17 cellular contexts compared by ENCODE assay signal in the genomic region with DNA sequence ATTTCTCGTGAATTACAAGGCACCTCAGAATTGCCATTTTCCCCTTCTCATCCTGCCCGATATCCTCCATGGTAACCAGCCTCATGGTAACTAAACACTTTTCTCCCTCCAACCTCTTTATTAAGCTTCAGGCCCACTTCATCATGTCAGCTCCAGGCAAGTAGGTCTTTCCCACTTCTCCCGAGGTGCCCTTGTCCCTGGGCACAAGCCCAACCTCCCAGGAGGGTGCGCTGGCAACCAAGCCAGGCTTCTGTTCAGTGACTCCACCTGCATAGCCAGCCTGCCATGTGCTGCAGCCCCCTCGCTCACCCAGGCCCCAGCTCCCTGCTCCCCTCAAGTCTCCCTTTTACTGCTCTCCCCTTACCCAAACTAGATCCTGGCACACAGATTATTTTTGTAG. TPM values are rescaled to one million over a fixed set of nuclear protein-coding genes. Genes with fewer than 3 reads are reported as not detected.
"Had no signal": no experiment of that assay in that cellular context is flagged by ENCODE, and none has a peak within 500 bp of the region (broad histone marks: within the 10 kb centered on the region; RNA-seq: fewer than 3 reads in every experiment).

No MANE protein-coding gene starts in this region.

- ATAC-seq: activated CD8-positive, alpha-beta memory T cell treated with anti-CD3 and anti-CD28 coated beads, Interleukin-2, amount 10 ng/mL, durations not matched to agents 7 days and 5 days; activated T-cell treated with anti-CD3 and anti-CD28 coated beads, Interleukin-2, amount 50 U/mL, for 72 hours; gastrocnemius medialis; sciatic nerve; stimulated activated memory B cell treated with anti-CD40 and anti-IgM and Interleukin-4, amounts not matched to agents 10 μg/mL and 1 μg/mL and 100 μg/mL, for 72 hours had no signal

- H3K4me1 Mint-ChIP-seq: naive B cell; stimulated activated memory B cell treated with anti-CD40 and anti-IgM and Interleukin-4, amounts not matched to agents 10 μg/mL and 1 μg/mL and 100 μg/mL, for 72 hours had no signal

- H3K9me3 Mint-ChIP-seq: activated T-cell treated with anti-CD3 and anti-CD28 coated beads, Interleukin-2, amount 50 U/mL, for 72 hours; naive B cell; stimulated activated memory B cell treated with anti-CD40 and anti-IgM and Interleukin-4, amounts not matched to agents 10 μg/mL and 1 μg/mL and 100 μg/mL, for 72 hours had no signal

- H3K27ac Mint-ChIP-seq: activated CD8-positive, alpha-beta memory T cell treated with anti-CD3 and anti-CD28 coated beads, Interleukin-2, amount 10 ng/mL, durations not matched to agents 7 days and 5 days; activated T-cell treated with anti-CD3 and anti-CD28 coated beads, Interleukin-2, amount 50 U/mL, for 72 hours; naive B cell; progenitor cell of endocrine pancreas; stimulated activated memory B cell treated with anti-CD40 and anti-IgM and Interleukin-4, amounts not matched to agents 10 μg/mL and 1 μg/mL and 100 μg/mL, for 72 hours had no signal

- H3K4me3 Mint-ChIP-seq: activated CD8-positive, alpha-beta memory T cell treated with anti-CD3 and anti-CD28 coated beads, Interleukin-2, amount 10 ng/mL, durations not matched to agents 7 days and 5 days; activated T-cell treated with anti-CD3 and anti-CD28 coated beads, Interleukin-2, amount 50 U/mL, for 72 hours; naive B cell; stimulated activated memory B cell treated with anti-CD40 and anti-IgM and Interleukin-4, amounts not matched to agents 10 μg/mL and 1 μg/mL and 100 μg/mL, for 72 hours had no signal

- DNase-seq: activated CD4-positive, alpha-beta T cell treated with anti-CD3 and anti-CD28 coated beads for 1 hour; activated CD4-positive, alpha-beta T cell treated with anti-CD3 and anti-CD28 coated beads, Interleukin-2, amount 50 U/mL, for 48 hours; activated CD8-positive, alpha-beta memory T cell treated with anti-CD3 and anti-CD28 coated beads, Interleukin-2, amount 10 ng/mL, durations not matched to agents 7 days and 5 days; activated gamma-delta T cell treated with Interleukin-2 at 50 U/mL for 16 hours; activated T-cell treated with anti-CD3 and anti-CD28 coated beads, Interleukin-2, amount 50 U/mL, for 72 hours; colonic mucosa; effector CD4-positive, alpha-beta T cell; gastrocnemius medialis; kidney; lower lobe of right lung; naive B cell; spleen; stimulated activated CD4-positive, alpha-beta T cell treated with anti-CD3 and anti-CD28 coated beads, Interleukin-1b, Interleukin-23, amount 100 ng/mL, for 48 hours; tibial artery had no signal

- H3K36me3 Mint-ChIP-seq: activated CD8-positive, alpha-beta memory T cell treated with anti-CD3 and anti-CD28 coated beads, Interleukin-2, amount 10 ng/mL, durations not matched to agents 7 days and 5 days; naive B cell; stimulated activated memory B cell treated with anti-CD40 and anti-IgM and Interleukin-4, amounts not matched to agents 10 μg/mL and 1 μg/mL and 100 μg/mL, for 72 hours had no signal

RNA-seq across cellular contexts. Expression of a gene that starts 47.4 kb away (rescaled TPM):
- total RNA-seq: activated CD8-positive, alpha-beta memory T cell treated with anti-CD3 and anti-CD28 coated beads, Interleukin-2, amount 10 ng/mL, durations not matched to agents 7 days and 5 days had no signal
